ENCODE assay signal across 12 cellular contexts in the genomic region with DNA sequence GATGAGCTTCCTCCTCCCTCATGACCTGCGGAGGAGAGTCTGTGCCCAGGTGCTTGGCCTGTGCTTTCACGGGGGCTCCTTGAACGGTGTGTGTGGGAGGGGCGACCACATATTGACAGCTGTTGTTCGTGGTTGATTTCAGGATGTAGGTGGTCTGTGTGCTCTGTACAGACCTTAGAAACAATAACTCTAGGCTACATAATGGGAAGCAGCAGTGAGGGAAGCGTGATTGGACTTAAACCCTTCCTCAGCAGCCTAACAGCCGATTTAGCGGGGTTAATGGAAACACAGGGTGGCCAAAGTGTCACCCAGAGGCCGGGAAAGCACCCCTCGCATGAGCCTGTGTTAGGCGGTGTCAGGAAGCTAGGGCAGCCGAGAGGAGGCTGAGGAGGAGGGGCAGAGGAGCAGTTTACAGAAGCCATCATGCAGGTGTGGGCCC. TPM values are rescaled to one million over a fixed set of nuclear protein-coding genes. Genes with fewer than 3 reads are reported as not detected.
DNase-seq lines count a peak whose midpoint lies in the region; ATAC-seq and TF ChIP-seq lines count a peak whose summit lies in the region.
"Had no signal": no experiment of that assay in that cellular context is flagged by ENCODE, and none has a peak within 500 bp of the region (broad histone marks: within the 10 kb centered on the region; RNA-seq: fewer than 3 reads in every experiment).

No MANE protein-coding gene starts in this region.

- peak overlapping the region; percentile 34 for H3K27ac Mint-ChIP-seq in activated CD4-positive, alpha-beta T cell treated with anti-CD3 and anti-CD28 coated beads, Interleukin-2, amount 10 ng/mL, durations not matched to agents 24 days and 14 days
- no peak overlapping the region for H3K27ac Mint-ChIP-seq in activated T-helper 2 cell treated with anti-CD3 and anti-CD28 coated beads, Interferon-gamma antibody, Interleukin-2, Interleukin-4, amounts not matched to agents 10 μg/mL and 5 μg/mL and 100 μg/mL, durations not matched to agents 14 hours and 24 hours and 36 hours

- H2BK15ac ChIP-seq in mesenchymal stem cell (ENCODE audit: low read depth, poor library complexity, severe bottlenecking): no peak overlapping the region

- no peaks in the 10 kb centered on the region for H3K9me3 Mint-ChIP-seq in activated CD4-positive, alpha-beta T cell treated with anti-CD3 and anti-CD28 coated beads, Interleukin-2, amount 10 ng/mL, durations not matched to agents 24 days and 14 days
- no peaks in the 10 kb centered on the region for H3K9me3 Mint-ChIP-seq in activated T-helper 2 cell treated with anti-CD3 and anti-CD28 coated beads, Interferon-gamma antibody, Interleukin-2, Interleukin-4, amounts not matched to agents 10 μg/mL and 5 μg/mL and 100 μg/mL, durations not matched to agents 14 hours and 24 hours and 36 hours

- TF ChIP-seq CTCF in GM13976 (IDR thresholded peaks at IDR 0.05; ENCODE audit: borderline replicate concordance, control extremely low read depth, extremely low read depth, insufficient read depth, missing control alignments) (no peak), lower lobe of right lung (IDR thresholded peaks at IDR 0.05) (no peak), smooth muscle cell (IDR thresholded peaks at IDR 0.05; ENCODE audit: borderline replicate concordance, insufficient read depth, poor library complexity, severe bottlenecking) (no peak)

- in situ Hi-C loops in GM13976 (cut with MboI; ENCODE audit: low sequenced_read_pairs, unreplicated experiment): loop anchor here (25.0 kb wide), 1 partner anchor 936 kb away; a partner anchor contains a TSS

- H3K27ac ChIP-seq in mesenchymal stem cell (ENCODE audit: low read length, poor library complexity, severe bottlenecking) (no peak overlapping the region), lower lobe of right lung (no peak overlapping the region), smooth muscle cell (ENCODE audit: low read depth) (no peak overlapping the region)
- H3K27ac ChIP-seq: VCaP had no signal

- WGBS in mesenchymal stem cell: 80% methylated on average over 11 of the region's 12 CpGs
- 84% methylated on average over 12 of the region's 12 CpGs for WGBS in smooth muscle cell (ENCODE audit: low lambda C conversion rate)

- H3K4ac ChIP-seq in mesenchymal stem cell (ENCODE audit: low read depth in 1 of 2, low read length in 2 of 2): no peak overlapping the region

- H3K4me2 ChIP-seq in mesenchymal stem cell (ENCODE audit: low read length, poor library complexity, severe bottlenecking) (no peak overlapping the region), smooth muscle cell (no peak overlapping the region)

- H3K9ac ChIP-seq in mesenchymal stem cell (ENCODE audit: low read length) (no peak overlapping the region), smooth muscle cell (ENCODE audit: low read depth) (no peak overlapping the region)

- no peaks in the 10 kb centered on the region for H3F3A ChIP-seq in smooth muscle cell (ENCODE audit: low read depth)

- peaks cover 9% of the 10 kb centered on the region for H3K79me2 ChIP-seq in smooth muscle cell (ENCODE audit: low read depth)

- H4K91ac ChIP-seq in mesenchymal stem cell (ENCODE audit: low read length): no peak overlapping the region

- no peaks in the 10 kb centered on the region for H3K27me3 ChIP-seq in mesenchymal stem cell (ENCODE audit: control insufficient read depth in 1 of 2, insufficient read depth in 1 of 2, low read length in 2 of 2)
- H3K27me3 ChIP-seq in lower lobe of right lung (ENCODE audit: low read depth): no peaks in the 10 kb centered on the region
- H3K27me3 ChIP-seq in smooth muscle cell (ENCODE audit: low read depth): no peaks in the 10 kb centered on the region

- no peak overlapping the region for H3K23ac ChIP-seq in mesenchymal stem cell (ENCODE audit: low read length in 2 of 2)

- H3K79me1 ChIP-seq in mesenchymal stem cell (replicated peaks; ENCODE audit: low read length, poor library complexity, severe bottlenecking): peaks cover 48% of the 10 kb centered on the region

- H3K18ac ChIP-seq in mesenchymal stem cell (ENCODE audit: low read depth in 1 of 2, low read length in 2 of 2): no peak overlapping the region

- DNase-seq in GM13976 (ENCODE audit: low spot score) (peak; percentile 73), mesenchymal stem cell (no peak), lower lobe of right lung (no peak), smooth muscle cell (lab: John Stamatoyannopoulos, UW; ENCODE audit: unreplicated experiment) (no peak), amniotic stem cell (lab: John Stamatoyannopoulos, UW) (no peak)
- DNase-seq in activated CD4-positive, alpha-beta T cell treated with anti-CD3 and anti-CD28 coated beads, Interleukin-2, amount 10 ng/mL, durations not matched to agents 24 days and 14 days: peak; percentile 70
- no peak for DNase-seq in activated T-helper 2 cell treated with anti-CD3 and anti-CD28 coated beads, Interferon-gamma antibody, Interleukin-2, Interleukin-4, amounts not matched to agents 10 μg/mL and 5 μg/mL and 100 μg/mL, durations not matched to agents 14 hours and 24 hours and 36 hours (ENCODE audit: low spot score)
- DNase-seq: dermis blood vessel endothelial cell, EL, NCI-H2227 treated with DMSO at 0.1 percent for 48 hours had no signal

- H3K9me3 ChIP-seq in mesenchymal stem cell (ENCODE audit: control insufficient read depth, low read length) (no peaks in the 10 kb centered on the region), lower lobe of right lung (no peaks in the 10 kb centered on the region), smooth muscle cell (replicated peaks; ENCODE audit: low read depth) (no peaks in the 10 kb centered on the region)

- H4K8ac ChIP-seq in mesenchymal stem cell (ENCODE audit: low read length): peak overlapping the region; percentile 47

- peaks cover 13% of the 10 kb centered on the region for H3K4me1 Mint-ChIP-seq in activated CD4-positive, alpha-beta T cell treated with anti-CD3 and anti-CD28 coated beads, Interleukin-2, amount 10 ng/mL, durations not matched to agents 24 days and 14 days
- H3K4me1 Mint-ChIP-seq in activated T-helper 2 cell treated with anti-CD3 and anti-CD28 coated beads, Interferon-gamma antibody, Interleukin-2, Interleukin-4, amounts not matched to agents 10 μg/mL and 5 μg/mL and 100 μg/mL, durations not matched to agents 14 hours and 24 hours and 36 hours (ENCODE audit: low read depth): peaks cover 13% of the 10 kb centered on the region

- H2BK12ac ChIP-seq in mesenchymal stem cell (ENCODE audit: low read length in 2 of 2): no peak overlapping the region

- peaks cover 15% of the 10 kb centered on the region in 2 experiments for H3K36me3 ChIP-seq in mesenchymal stem cell (ENCODE audit: control insufficient read depth in 1 of 2, insufficient read depth in 2 of 2, low read depth in 1 of 2, low read length in 2 of 2)
- no peaks in the 10 kb centered on the region for H3K36me3 ChIP-seq in lower lobe of right lung
- H3K36me3 ChIP-seq in smooth muscle cell (ENCODE audit: low read depth): no peaks in the 10 kb centered on the region

- ATAC-seq in HG02610 (IDR thresholded peaks at IDR 0.05; ENCODE audit: unreplicated experiment): peak; percentile 74
- no peak for ATAC-seq in lower lobe of right lung

- H2AFZ ChIP-seq in mesenchymal stem cell (ENCODE audit: low read depth, low read length) (no peak overlapping the region), smooth muscle cell (ENCODE audit: low read depth) (no peak overlapping the region)

- peaks cover 5% of the 10 kb centered on the region for H3K4me1 ChIP-seq in mesenchymal stem cell (ENCODE audit: control insufficient read depth, insufficient read depth, low read depth, low read length)
- H3K4me1 ChIP-seq in lower lobe of right lung: no peaks in the 10 kb centered on the region
- no peaks in the 10 kb centered on the region for H3K4me1 ChIP-seq in smooth muscle cell (ENCODE audit: low read depth)

- intact Hi-C loops in activated CD4-positive, alpha-beta T cell treated with anti-CD3 and anti-CD28 coated beads, Interleukin-2, amount 10 ng/mL, durations not matched to agents 24 days and 14 days (cut with micrococcal nuclease): no loop called here
- intact Hi-C loops in activated T-helper 2 cell treated with anti-CD3 and anti-CD28 coated beads, Interferon-gamma antibody, Interleukin-2, Interleukin-4, amounts not matched to agents 10 μg/mL and 5 μg/mL and 100 μg/mL, durations not matched to agents 14 hours and 24 hours and 36 hours (cut with micrococcal nuclease): no loop called here
- intact Hi-C loops in lower lobe of right lung (cut with DNase I): no loop called here

- H2BK120ac ChIP-seq in mesenchymal stem cell (ENCODE audit: low read depth, low read length): no peak overlapping the region

- no peak overlapping the region for H2AK5ac ChIP-seq in mesenchymal stem cell (ENCODE audit: low read length, severe bottlenecking)

- peaks cover 16% of the 10 kb centered on the region for H4K20me1 ChIP-seq in smooth muscle cell (ENCODE audit: low read depth)

- no peak overlapping the region for H3K4me3 ChIP-seq in mesenchymal stem cell (ENCODE audit: insufficient read depth in 1 of 2, low read depth in 1 of 2, low read length in 2 of 2)
- H3K4me3 ChIP-seq in lower lobe of right lung: no peak overlapping the region
- H3K4me3 ChIP-seq in smooth muscle cell: no peak overlapping the region

- H3K14ac ChIP-seq in mesenchymal stem cell (ENCODE audit: low read length in 2 of 2): no peak overlapping the region

- peaks cover under 1% of the 10 kb centered on the region for H3K36me3 Mint-ChIP-seq in activated CD4-positive, alpha-beta T cell treated with anti-CD3 and anti-CD28 coated beads, Interleukin-2, amount 10 ng/mL, durations not matched to agents 24 days and 14 days (ENCODE audit: low read depth)
- H3K36me3 Mint-ChIP-seq in activated T-helper 2 cell treated with anti-CD3 and anti-CD28 coated beads, Interferon-gamma antibody, Interleukin-2, Interleukin-4, amounts not matched to agents 10 μg/mL and 5 μg/mL and 100 μg/mL, durations not matched to agents 14 hours and 24 hours and 36 hours (ENCODE audit: low read depth): no peaks in the 10 kb centered on the region

- peak overlapping the region; percentile 3 for H3K4me3 Mint-ChIP-seq in activated CD4-positive, alpha-beta T cell treated with anti-CD3 and anti-CD28 coated beads, Interleukin-2, amount 10 ng/mL, durations not matched to agents 24 days and 14 days
- no peak overlapping the region for H3K4me3 Mint-ChIP-seq in activated T-helper 2 cell treated with anti-CD3 and anti-CD28 coated beads, Interferon-gamma antibody, Interleukin-2, Interleukin-4, amounts not matched to agents 10 μg/mL and 5 μg/mL and 100 μg/mL, durations not matched to agents 14 hours and 24 hours and 36 hours (ENCODE audit: low read depth)

- H3K27me3 Mint-ChIP-seq in activated CD4-positive, alpha-beta T cell treated with anti-CD3 and anti-CD28 coated beads, Interleukin-2, amount 10 ng/mL, durations not matched to agents 24 days and 14 days: no peaks in the 10 kb centered on the region
- H3K27me3 Mint-ChIP-seq in activated T-helper 2 cell treated with anti-CD3 and anti-CD28 coated beads, Interferon-gamma antibody, Interleukin-2, Interleukin-4, amounts not matched to agents 10 μg/mL and 5 μg/mL and 100 μg/mL, durations not matched to agents 14 hours and 24 hours and 36 hours (ENCODE audit: low read depth): no peaks in the 10 kb centered on the region

- H2BK5ac ChIP-seq in mesenchymal stem cell (ENCODE audit: low read depth, low read length, poor library complexity, severe bottlenecking): no peak overlapping the region

RNA-seq across cellular contexts. Expression of a gene that starts 56.0 kb away (rescaled TPM):
- total RNA-seq in activated CD4-positive, alpha-beta T cell treated with anti-CD3 and anti-CD28 coated beads, Interleukin-2, amount 10 ng/mL, durations not matched to agents 24 days and 14 days: 24.0 and 24.2 TPM in 2 replicates
- 35.6 TPM for polyA plus RNA-seq in mesenchymal stem cell (2013, experiment 1 of 2)
- polyA plus RNA-seq in mesenchymal stem cell (2013, experiment 2 of 2): 33.8 TPM
- total RNA-seq in activated T-helper 2 cell treated with anti-CD3 and anti-CD28 coated beads, Interferon-gamma antibody, Interleukin-2, Interleukin-4, amounts not matched to agents 10 μg/mL and 5 μg/mL and 100 μg/mL, durations not matched to agents 14 hours and 24 hours and 36 hours: 25.0 and 28.2 TPM in 2 replicates
- 25.3 TPM for total RNA-seq in lower lobe of right lung
- total RNA-seq in smooth muscle cell: 24.0 and 31.1 TPM in 2 replicates
- 28.4 and 30.5 TPM in 2 replicates for polyA plus RNA-seq in smooth muscle cell

Comparison
In these comparisons a context has a peak if more than half of its experiments do, and no peak if none do; other contexts are left out.
1. DNase-seq: peak in GM13976 (single experiment) and activated CD4-positive, alpha-beta T cell treated with anti-CD3 and anti-CD28 coated beads, Interleukin-2, amount 10 ng/mL, durations not matched to agents 24 days and 14 days (single experiment); none in mesenchymal stem cell (single experiment), activated T-helper 2 cell treated with anti-CD3 and anti-CD28 coated beads, Interferon-gamma antibody, Interleukin-2, Interleukin-4, amounts not matched to agents 10 μg/mL and 5 μg/mL and 100 μg/mL, durations not matched to agents 14 hours and 24 hours and 36 hours (single experiment), lower lobe of right lung (single experiment), smooth muscle cell (single experiment) and amniotic stem cell (single experiment).